Comparison of ENCODE assay signal across 9 cellular contexts in genomic region chr10:62059424-62059913, GRCh38.
A peak's percentile ranks its signal among the peaks of the same experiment; 100 is the strongest.
DNase-seq lines count a peak whose midpoint lies in the region; ATAC-seq and TF ChIP-seq lines count a peak whose summit lies in the region.
"Had no signal": no experiment of that assay in that cellular context is flagged by ENCODE, and none has a peak within 500 bp of the region (broad histone marks: within the 10 kb centered on the region; RNA-seq: fewer than 3 reads in every experiment).

No MANE protein-coding gene starts in this region.

- H3K9ac ChIP-seq in IMR-90 (ENCODE audit: low read depth, low read length) = no peak overlapping the region
- H3K9ac ChIP-seq in colonic mucosa (ENCODE audit: low read depth in 2 of 2, low read length in 2 of 2) = no peak overlapping the region
- H3K9ac ChIP-seq in muscle layer of colon (ENCODE audit: low read length) = no peak overlapping the region

- peaks cover 9 to 79% of the 10 kb centered on the region in 2 experiments for H3K79me1 ChIP-seq in IMR-90 (ENCODE audit: low read depth in 1 of 2, low read length in 2 of 2)

- no peaks in the 10 kb centered on the region for H3K9me3 ChIP-seq in IMR-90 (ENCODE audit: control insufficient read depth, insufficient read depth, low read length)
- H3K9me3 ChIP-seq in colonic mucosa = no peaks in the 10 kb centered on the region
- no peaks in the 10 kb centered on the region for H3K9me3 ChIP-seq in muscle layer of colon (ENCODE audit: low read length)

- intact Hi-C loops in IMR-90 (cut with micrococcal nuclease) = loop anchor here (10.0 kb wide), 2 partner anchors 305 to 1245 kb away; no protein-coding TSS in a partner anchor
- intact Hi-C loops in colonic mucosa (cut with DNase I) = no loop called here

- no CpG with 5 or more reads among the region's 4 CpGs for WGBS in IMR-90 (ENCODE audit: extremely low coverage in 2 of 2, insufficient read length in 1 of 2), 2 experiments

- H4K8ac ChIP-seq in IMR-90 (ENCODE audit: low read depth in 2 of 2, low read length in 2 of 2) = no peak overlapping the region

- no peak overlapping the region for H2BK120ac ChIP-seq in IMR-90 (ENCODE audit: low read depth, low read length)

- H3K4me3 ChIP-seq in IMR-90 (ENCODE audit: insufficient read depth, low read depth, low read length) (no peak overlapping the region), colonic mucosa (no peak overlapping the region), muscle layer of colon (ENCODE audit: low read depth in 1 of 2, low read length in 2 of 2) (no peak overlapping the region)

- POLR2A ChIA-PET in IMR-90 (lab: Charles Lee; ENCODE audit: unreplicated experiment) = interaction anchor here (0.7 kb wide), 1 partner anchor 40 kb away, joined by 4 read pairs; no protein-coding TSS in a partner anchor

- peaks cover 22% of the 10 kb centered on the region for H3K4me1 ChIP-seq in IMR-90 (ENCODE audit: control insufficient read depth, insufficient read depth, low read length)
- H3K4me1 ChIP-seq in colonic mucosa = no peaks in the 10 kb centered on the region
- peaks cover 67% of the 10 kb centered on the region for H3K4me1 ChIP-seq in muscle layer of colon (ENCODE audit: insufficient read depth, low read length)

- in situ Hi-C loops in IMR-90 (cut with MboI; ENCODE audit: low sequenced_read_pairs) = no loop called here

- dilution Hi-C loops in IMR-90 (cut with HindIII; ENCODE audit: low sequenced_read_pairs, unreplicated experiment) = no loop called here

- peak; percentile 59 to 62 for DNase-seq in AML-193 (lab: John Stamatoyannopoulos, UW)
- DNase-seq in IMR-90 = no peak
- no peak for DNase-seq in colonic mucosa
- no peak for DNase-seq in GOT3 (lab: John Stamatoyannopoulos, UW)
- DNase-seq in SHP77 treated with DMSO at 0.1 percent for 48 hours (lab: John Stamatoyannopoulos, UW) = no peak
- DNase-seq in erythroblast (lab: John Stamatoyannopoulos, UW) = no peak
- DNase-seq: activated effector memory CD4-positive, alpha-beta T cell treated with Interleukin-2 at 50 U/mL for 16 hours had no signal

- no peak overlapping the region for H2AK9ac ChIP-seq in IMR-90 (replicated peaks; ENCODE audit: low read depth, low read length, poor library complexity)

- H3K4me2 ChIP-seq in IMR-90 (ENCODE audit: low read depth, low read length) = peak overlapping the region; percentile 60

- H2BK20ac ChIP-seq in IMR-90 (ENCODE audit: low read depth, low read length) = no peak overlapping the region

- CTCF ChIA-PET in IMR-90 (lab: Yijun Ruan, JAX) = no interaction called here

- H4K5ac ChIP-seq in IMR-90 (ENCODE audit: low read depth, low read length) = no peak overlapping the region

- H2AFZ ChIP-seq in IMR-90 (replicated peaks; ENCODE audit: low read length, poor library complexity) = no peak overlapping the region

- H4K91ac ChIP-seq in IMR-90 (ENCODE audit: insufficient read depth, low read depth, low read length) = no peak overlapping the region

- ATAC-seq in IMR-90 (ENCODE audit: low read depth) = no peak
- no peak for ATAC-seq in HG02981 (IDR thresholded peaks at IDR 0.05; ENCODE audit: unreplicated experiment)

- H3K27ac ChIP-seq in IMR-90 (ENCODE audit: insufficient read depth, low read length) (no peak overlapping the region; the same call in 1 of the 2 replicates), colonic mucosa (peak overlapping the region; percentile 4), muscle layer of colon (ENCODE audit: low read depth, low read length) (peak overlapping the region; percentile 19)

- no peak for TF ChIP-seq POLR2A in IMR-90 (IDR thresholded peaks at IDR 0.05; ENCODE audit: low read depth, low read length)
- TF ChIP-seq POLR2A in erythroblast (IDR thresholded peaks at IDR 0.05; ENCODE audit: low read length) = no peak

- H3K27me3 ChIP-seq in IMR-90 (ENCODE audit: control insufficient read depth, insufficient read depth, low read length) (no peaks in the 10 kb centered on the region), colonic mucosa (no peaks in the 10 kb centered on the region), muscle layer of colon (ENCODE audit: control insufficient read depth in 1 of 2, insufficient read depth in 2 of 2, low read length in 2 of 2) (no peaks in the 10 kb centered on the region)

- peak overlapping the region; percentile 53; the same call in 1 of the 2 replicates for H3K23ac ChIP-seq in IMR-90 (ENCODE audit: low read depth, low read length)

- no peak overlapping the region for H2BK15ac ChIP-seq in IMR-90 (ENCODE audit: low read depth, low read length)

- no TSS peak for BruUV-seq in IMR-90 (replicated peaks; lab: Mats Ljungman, UMichigan)

- H3K14ac ChIP-seq in IMR-90 (replicated peaks; ENCODE audit: low read depth, low read length) = 0 out of 2 replicates have a peak overlapping the region, but pooled peaks have one; percentile 5

- peaks cover 14% of the 10 kb centered on the region for H3K9me1 ChIP-seq in IMR-90 (ENCODE audit: insufficient read depth, low read length)

- no peak for TF ChIP-seq CTCF in IMR-90 (conservative IDR thresholded peaks at IDR 0.05; ENCODE audit: low read depth, low read length)
- no peak for TF ChIP-seq CTCF in colonic mucosa (IDR thresholded peaks at IDR 0.05)

- peak overlapping the region; percentile 41 for H2BK5ac ChIP-seq in IMR-90 (ENCODE audit: low read depth, low read length, poor library complexity, severe bottlenecking)

- no peak overlapping the region for H3K56ac ChIP-seq in IMR-90 (ENCODE audit: extremely low read depth, insufficient read depth, low read length)

- H3K4ac ChIP-seq in IMR-90 (ENCODE audit: low read depth, low read length) = no peak overlapping the region

- TF ChIP-seq RAD21 in IMR-90 (IDR thresholded peaks at IDR 0.05; ENCODE audit: low read length) = no peak

- no peak overlapping the region for H3K18ac ChIP-seq in IMR-90 (ENCODE audit: low read depth, low read length)

- peaks cover 84% of the 10 kb centered on the region for H3K36me3 ChIP-seq in IMR-90 (ENCODE audit: control insufficient read depth, insufficient read depth, low read length)
- H3K36me3 ChIP-seq in colonic mucosa = no peaks in the 10 kb centered on the region
- H3K36me3 ChIP-seq in muscle layer of colon (ENCODE audit: insufficient read depth, low read length) = peaks cover 37% of the 10 kb centered on the region

- peaks cover 81% of the 10 kb centered on the region for H4K20me1 ChIP-seq in IMR-90 (ENCODE audit: insufficient read depth, low read length)

- no peak overlapping the region for H2AK5ac ChIP-seq in IMR-90 (ENCODE audit: low read depth, low read length)

TF ChIP-seq in IMR-90, 13 proteins besides CTCF, POLR2A, EP300 and RAD21:
- no peak for TF ChIP-seq CHD1 (IDR thresholded peaks at IDR 0.05; ENCODE audit: low read depth, low read length)
- no peak for TF ChIP-seq MAZ (IDR thresholded peaks at IDR 0.05; ENCODE audit: borderline replicate concordance, low read depth, low read length)
- TF ChIP-seq SMC3 (IDR thresholded peaks at IDR 0.05; ENCODE audit: low read depth, low read length) = no peak
- TF ChIP-seq FOS (IDR thresholded peaks at IDR 0.05; ENCODE audit: low read depth, low read length) = no peak
- TF ChIP-seq CEBPB (IDR thresholded peaks at IDR 0.05; ENCODE audit: low read depth, low read length) = no peak
- no peak for TF ChIP-seq BHLHE40 (IDR thresholded peaks at IDR 0.05; ENCODE audit: low read depth, low read length)
- no peak for TF ChIP-seq RCOR1 (IDR thresholded peaks at IDR 0.05; ENCODE audit: insufficient replicate concordance, low read length)
- TF ChIP-seq MAFK (IDR thresholded peaks at IDR 0.05; ENCODE audit: low read depth, low read length) = no peak
- no peak for TF ChIP-seq USF2 (IDR thresholded peaks at IDR 0.05; ENCODE audit: low read depth, low read length)

Comparison
In these comparisons a context has a peak if more than half of its experiments do, and no peak if none do; other contexts are left out.
1. DNase-seq: peak in AML-193 (2 of 2); none in IMR-90 (single experiment), colonic mucosa (single experiment), GOT3 (single experiment), SHP77 treated with DMSO at 0.1 percent for 48 hours (single experiment) and erythroblast (0 of 2).